In genomic region chr11:69814902-69815301, GRCh38 we compare ENCODE assay signal across 1 cellular context.
TF ChIP-seq lines count a peak whose summit lies in the region.

No MANE protein-coding gene starts in this region.

TF ChIP-seq in IMR-90, 13 proteins besides CTCF, POLR2A, EP300 and RAD21:
- TF ChIP-seq ELK1 (IDR thresholded peaks at IDR 0.05; ENCODE audit: borderline replicate concordance, low read depth, low read length) (no peak), RCOR1 (IDR thresholded peaks at IDR 0.05; ENCODE audit: insufficient replicate concordance, low read length) (no peak), MXI1 (IDR thresholded peaks at IDR 0.05; ENCODE audit: borderline replicate concordance, low read depth, low read length) (no peak)
